ENCODE assay signal across 2 cellular contexts in genomic region chr19:8343483-8343844, GRCh38.
A peak's percentile ranks its signal among the peaks of the same experiment; 100 is the strongest.
TF ChIP-seq lines count a peak whose summit lies in the region.

No MANE protein-coding gene starts in this region.

TF ChIP-seq in A549, 52 proteins besides CTCF, POLR2A, EP300 and RAD21:
- TF ChIP-seq TFCP2L1 (CRISPR knock-in tag; IDR thresholded peaks at IDR 0.05) (no peak), CEBPB (IDR thresholded peaks at IDR 0.05) (no peak), PBX3 (IDR thresholded peaks at IDR 0.05) (no peak), REST (IDR thresholded peaks at IDR 0.05) (no peak), SREBF2 (IDR thresholded peaks at IDR 0.05) (no peak), HMGXB4 (CRISPR knock-in tag; IDR thresholded peaks at IDR 0.05; ENCODE audit: borderline replicate concordance) (no peak), CHD2 (IDR thresholded peaks at IDR 0.05; ENCODE audit: low read length, partially characterized antibody) (no peak), CBX2 (IDR thresholded peaks at IDR 0.05; ENCODE audit: borderline replicate concordance, low read depth) (no peak), MAZ (IDR thresholded peaks at IDR 0.05; ENCODE audit: borderline replicate concordance, low read depth, low read length) (no peak), JUNB (IDR thresholded peaks at IDR 0.05) (no peak), ZC3H11A (IDR thresholded peaks at IDR 0.05) (no peak), USF2 (IDR thresholded peaks at IDR 0.05) (no peak), HOXB5 (CRISPR knock-in tag; IDR thresholded peaks at IDR 0.05) (no peak), JUN (IDR thresholded peaks at IDR 0.05) (no peak), KDM5A (IDR thresholded peaks at IDR 0.05) (no peak), NR3C1 (IDR thresholded peaks at IDR 0.05) (no peak), KDM1A (IDR thresholded peaks at IDR 0.05; ENCODE audit: low read depth) (no peak), RARB (CRISPR knock-in tag; IDR thresholded peaks at IDR 0.05) (no peak), RCOR1 (IDR thresholded peaks at IDR 0.05; ENCODE audit: low read depth, low read length) (no peak)
- TF ChIP-seq, protein P1, sequence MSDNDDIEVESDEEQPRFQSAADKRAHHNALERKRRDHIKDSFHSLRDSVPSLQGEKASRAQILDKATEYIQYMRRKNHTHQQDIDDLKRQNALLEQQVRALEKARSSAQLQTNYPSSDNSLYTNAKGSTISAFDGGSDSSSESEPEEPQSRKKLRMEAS (IDR thresholded peaks at IDR 0.05): no peak

TF ChIP-seq in K562, 482 proteins besides CTCF, POLR2A, EP300 and RAD21 (continues in another document):
- TF ChIP-seq DPF2 (IDR thresholded peaks at IDR 0.05) (0 out of 2 replicates have a peak, but pooled peaks have one; percentile 19), ZNF77 (CRISPR knock-in tag; IDR thresholded peaks at IDR 0.05) (no peak), ZNF282 (CRISPR knock-in tag; IDR thresholded peaks at IDR 0.05) (no peak), EWSR1 (IDR thresholded peaks at IDR 0.05; ENCODE audit: borderline replicate concordance, low read depth, partially characterized antibody) (no peak), ATF1 (CRISPR knock-in tag; IDR thresholded peaks at IDR 0.05) (no peak), ATF1 (tag; IDR thresholded peaks at IDR 0.05) (0 out of 2 replicates have a peak, but pooled peaks have one; percentile 24), ID3 (CRISPR knock-in tag; IDR thresholded peaks at IDR 0.05) (no peak), ID3 (tag; IDR thresholded peaks at IDR 0.05) (no peak), KLF6 (CRISPR knock-in tag; IDR thresholded peaks at IDR 0.05; ENCODE audit: borderline replicate concordance) (no peak), ZNF232 (CRISPR knock-in tag; IDR thresholded peaks at IDR 0.05) (no peak), BCOR (IDR thresholded peaks at IDR 0.05) (peak; percentile 56; the same call in 1 of the 2 replicates), ZEB2 (IDR thresholded peaks at IDR 0.05) (peak; percentile 34; the same call in 1 of the 2 replicates), ZNF134 (CRISPR knock-in tag; conservative IDR thresholded peaks at IDR 0.05) (no peak), BCL6 (CRISPR knock-in tag; IDR thresholded peaks at IDR 0.05) (no peak), PHF20 (IDR thresholded peaks at IDR 0.05; ENCODE audit: partially characterized antibody) (no peak), TRIM28 (IDR thresholded peaks at IDR 0.05) (no peak), MED1 (CRISPR knock-in tag; IDR thresholded peaks at IDR 0.05; ENCODE audit: borderline replicate concordance) (no peak), MEIS2 (IDR thresholded peaks at IDR 0.05; ENCODE audit: partially characterized antibody) (no peak), ZNF395 (CRISPR knock-in tag; IDR thresholded peaks at IDR 0.05) (no peak), ZNF551 (CRISPR knock-in tag; IDR thresholded peaks at IDR 0.05) (no peak), ZNF444 (CRISPR knock-in tag; IDR thresholded peaks at IDR 0.05) (no peak), L3MBTL2 (IDR thresholded peaks at IDR 0.05) (0 out of 2 replicates have a peak, but pooled peaks have one; percentile 2), MIER1 (IDR thresholded peaks at IDR 0.05; ENCODE audit: low read depth) (no peak), JUNB (CRISPR knock-in tag; conservative IDR thresholded peaks at IDR 0.05) (no peak), GMEB1 (CRISPR knock-in tag; IDR thresholded peaks at IDR 0.05) (no peak), NR1H2 (CRISPR knock-in tag; IDR thresholded peaks at IDR 0.05) (no peak), MCM2 (IDR thresholded peaks at IDR 0.05; ENCODE audit: low read depth) (no peak), PCBP1 (IDR thresholded peaks at IDR 0.05; ENCODE audit: low read depth, low read length, poor library complexity, severe bottlenecking) (no peak), KDM5B (IDR thresholded peaks at IDR 0.05; ENCODE audit: insufficient replicate concordance, low read depth, low read length) (no peak), TSC22D4 (tag; IDR thresholded peaks at IDR 0.05) (no peak), PURB (CRISPR knock-in tag; IDR thresholded peaks at IDR 0.05; ENCODE audit: low read depth) (no peak), PHF21A (IDR thresholded peaks at IDR 0.05; ENCODE audit: borderline replicate concordance, low read depth) (no peak), ZNF274 (IDR thresholded peaks at IDR 0.05; ENCODE audit: borderline replicate concordance, low read depth, low read length) (no peak), BMI1 (IDR thresholded peaks at IDR 0.05; ENCODE audit: low read length) (no peak), ZNF780A (CRISPR knock-in tag; IDR thresholded peaks at IDR 0.05) (no peak), CEBPB (tag; IDR thresholded peaks at IDR 0.05) (no peak), ZNF143 (CRISPR knock-in tag; IDR thresholded peaks at IDR 0.05) (no peak), SMAD4 (CRISPR knock-in tag; conservative IDR thresholded peaks at IDR 0.05) (no peak), TBL1XR1 (IDR thresholded peaks at IDR 0.05; ENCODE audit: low read length in 2 of 2) (no peak), CHD1 (IDR thresholded peaks at IDR 0.05; ENCODE audit: low read length) (no peak)
- TF ChIP-seq, protein P1 (CRISPR knock-in tag; IDR thresholded peaks at IDR 0.05): no peak
- TF ChIP-seq, protein P2, sequence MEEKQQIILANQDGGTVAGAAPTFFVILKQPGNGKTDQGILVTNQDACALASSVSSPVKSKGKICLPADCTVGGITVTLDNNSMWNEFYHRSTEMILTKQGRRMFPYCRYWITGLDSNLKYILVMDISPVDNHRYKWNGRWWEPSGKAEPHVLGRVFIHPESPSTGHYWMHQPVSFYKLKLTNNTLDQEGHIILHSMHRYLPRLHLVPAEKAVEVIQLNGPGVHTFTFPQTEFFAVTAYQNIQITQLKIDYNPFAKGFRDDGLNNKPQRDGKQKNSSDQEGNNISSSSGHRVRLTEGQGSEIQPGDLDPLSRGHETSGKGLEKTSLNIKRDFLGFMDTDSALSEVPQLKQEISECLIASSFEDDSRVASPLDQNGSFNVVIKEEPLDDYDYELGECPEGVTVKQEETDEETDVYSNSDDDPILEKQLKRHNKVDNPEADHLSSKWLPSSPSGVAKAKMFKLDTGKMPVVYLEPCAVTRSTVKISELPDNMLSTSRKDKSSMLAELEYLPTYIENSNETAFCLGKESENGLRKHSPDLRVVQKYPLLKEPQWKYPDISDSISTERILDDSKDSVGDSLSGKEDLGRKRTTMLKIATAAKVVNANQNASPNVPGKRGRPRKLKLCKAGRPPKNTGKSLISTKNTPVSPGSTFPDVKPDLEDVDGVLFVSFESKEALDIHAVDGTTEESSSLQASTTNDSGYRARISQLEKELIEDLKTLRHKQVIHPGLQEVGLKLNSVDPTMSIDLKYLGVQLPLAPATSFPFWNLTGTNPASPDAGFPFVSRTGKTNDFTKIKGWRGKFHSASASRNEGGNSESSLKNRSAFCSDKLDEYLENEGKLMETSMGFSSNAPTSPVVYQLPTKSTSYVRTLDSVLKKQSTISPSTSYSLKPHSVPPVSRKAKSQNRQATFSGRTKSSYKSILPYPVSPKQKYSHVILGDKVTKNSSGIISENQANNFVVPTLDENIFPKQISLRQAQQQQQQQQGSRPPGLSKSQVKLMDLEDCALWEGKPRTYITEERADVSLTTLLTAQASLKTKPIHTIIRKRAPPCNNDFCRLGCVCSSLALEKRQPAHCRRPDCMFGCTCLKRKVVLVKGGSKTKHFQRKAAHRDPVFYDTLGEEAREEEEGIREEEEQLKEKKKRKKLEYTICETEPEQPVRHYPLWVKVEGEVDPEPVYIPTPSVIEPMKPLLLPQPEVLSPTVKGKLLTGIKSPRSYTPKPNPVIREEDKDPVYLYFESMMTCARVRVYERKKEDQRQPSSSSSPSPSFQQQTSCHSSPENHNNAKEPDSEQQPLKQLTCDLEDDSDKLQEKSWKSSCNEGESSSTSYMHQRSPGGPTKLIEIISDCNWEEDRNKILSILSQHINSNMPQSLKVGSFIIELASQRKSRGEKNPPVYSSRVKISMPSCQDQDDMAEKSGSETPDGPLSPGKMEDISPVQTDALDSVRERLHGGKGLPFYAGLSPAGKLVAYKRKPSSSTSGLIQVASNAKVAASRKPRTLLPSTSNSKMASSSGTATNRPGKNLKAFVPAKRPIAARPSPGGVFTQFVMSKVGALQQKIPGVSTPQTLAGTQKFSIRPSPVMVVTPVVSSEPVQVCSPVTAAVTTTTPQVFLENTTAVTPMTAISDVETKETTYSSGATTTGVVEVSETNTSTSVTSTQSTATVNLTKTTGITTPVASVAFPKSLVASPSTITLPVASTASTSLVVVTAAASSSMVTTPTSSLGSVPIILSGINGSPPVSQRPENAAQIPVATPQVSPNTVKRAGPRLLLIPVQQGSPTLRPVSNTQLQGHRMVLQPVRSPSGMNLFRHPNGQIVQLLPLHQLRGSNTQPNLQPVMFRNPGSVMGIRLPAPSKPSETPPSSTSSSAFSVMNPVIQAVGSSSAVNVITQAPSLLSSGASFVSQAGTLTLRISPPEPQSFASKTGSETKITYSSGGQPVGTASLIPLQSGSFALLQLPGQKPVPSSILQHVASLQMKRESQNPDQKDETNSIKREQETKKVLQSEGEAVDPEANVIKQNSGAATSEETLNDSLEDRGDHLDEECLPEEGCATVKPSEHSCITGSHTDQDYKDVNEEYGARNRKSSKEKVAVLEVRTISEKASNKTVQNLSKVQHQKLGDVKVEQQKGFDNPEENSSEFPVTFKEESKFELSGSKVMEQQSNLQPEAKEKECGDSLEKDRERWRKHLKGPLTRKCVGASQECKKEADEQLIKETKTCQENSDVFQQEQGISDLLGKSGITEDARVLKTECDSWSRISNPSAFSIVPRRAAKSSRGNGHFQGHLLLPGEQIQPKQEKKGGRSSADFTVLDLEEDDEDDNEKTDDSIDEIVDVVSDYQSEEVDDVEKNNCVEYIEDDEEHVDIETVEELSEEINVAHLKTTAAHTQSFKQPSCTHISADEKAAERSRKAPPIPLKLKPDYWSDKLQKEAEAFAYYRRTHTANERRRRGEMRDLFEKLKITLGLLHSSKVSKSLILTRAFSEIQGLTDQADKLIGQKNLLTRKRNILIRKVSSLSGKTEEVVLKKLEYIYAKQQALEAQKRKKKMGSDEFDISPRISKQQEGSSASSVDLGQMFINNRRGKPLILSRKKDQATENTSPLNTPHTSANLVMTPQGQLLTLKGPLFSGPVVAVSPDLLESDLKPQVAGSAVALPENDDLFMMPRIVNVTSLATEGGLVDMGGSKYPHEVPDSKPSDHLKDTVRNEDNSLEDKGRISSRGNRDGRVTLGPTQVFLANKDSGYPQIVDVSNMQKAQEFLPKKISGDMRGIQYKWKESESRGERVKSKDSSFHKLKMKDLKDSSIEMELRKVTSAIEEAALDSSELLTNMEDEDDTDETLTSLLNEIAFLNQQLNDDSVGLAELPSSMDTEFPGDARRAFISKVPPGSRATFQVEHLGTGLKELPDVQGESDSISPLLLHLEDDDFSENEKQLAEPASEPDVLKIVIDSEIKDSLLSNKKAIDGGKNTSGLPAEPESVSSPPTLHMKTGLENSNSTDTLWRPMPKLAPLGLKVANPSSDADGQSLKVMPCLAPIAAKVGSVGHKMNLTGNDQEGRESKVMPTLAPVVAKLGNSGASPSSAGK (IDR thresholded peaks at IDR 0.05): no peak
- TF ChIP-seq, protein P3, sequence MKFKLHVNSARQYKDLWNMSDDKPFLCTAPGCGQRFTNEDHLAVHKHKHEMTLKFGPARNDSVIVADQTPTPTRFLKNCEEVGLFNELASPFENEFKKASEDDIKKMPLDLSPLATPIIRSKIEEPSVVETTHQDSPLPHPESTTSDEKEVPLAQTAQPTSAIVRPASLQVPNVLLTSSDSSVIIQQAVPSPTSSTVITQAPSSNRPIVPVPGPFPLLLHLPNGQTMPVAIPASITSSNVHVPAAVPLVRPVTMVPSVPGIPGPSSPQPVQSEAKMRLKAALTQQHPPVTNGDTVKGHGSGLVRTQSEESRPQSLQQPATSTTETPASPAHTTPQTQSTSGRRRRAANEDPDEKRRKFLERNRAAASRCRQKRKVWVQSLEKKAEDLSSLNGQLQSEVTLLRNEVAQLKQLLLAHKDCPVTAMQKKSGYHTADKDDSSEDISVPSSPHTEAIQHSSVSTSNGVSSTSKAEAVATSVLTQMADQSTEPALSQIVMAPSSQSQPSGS (CRISPR knock-in tag; IDR thresholded peaks at IDR 0.05): no peak
- TF ChIP-seq, protein P4, sequence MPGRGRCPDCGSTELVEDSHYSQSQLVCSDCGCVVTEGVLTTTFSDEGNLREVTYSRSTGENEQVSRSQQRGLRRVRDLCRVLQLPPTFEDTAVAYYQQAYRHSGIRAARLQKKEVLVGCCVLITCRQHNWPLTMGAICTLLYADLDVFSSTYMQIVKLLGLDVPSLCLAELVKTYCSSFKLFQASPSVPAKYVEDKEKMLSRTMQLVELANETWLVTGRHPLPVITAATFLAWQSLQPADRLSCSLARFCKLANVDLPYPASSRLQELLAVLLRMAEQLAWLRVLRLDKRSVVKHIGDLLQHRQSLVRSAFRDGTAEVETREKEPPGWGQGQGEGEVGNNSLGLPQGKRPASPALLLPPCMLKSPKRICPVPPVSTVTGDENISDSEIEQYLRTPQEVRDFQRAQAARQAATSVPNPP (IDR thresholded peaks at IDR 0.05; ENCODE audit: borderline replicate concordance, insufficient read depth, insufficient read length): no peak
